14 cellular contexts compared by ENCODE assay signal in the genomic region with DNA sequence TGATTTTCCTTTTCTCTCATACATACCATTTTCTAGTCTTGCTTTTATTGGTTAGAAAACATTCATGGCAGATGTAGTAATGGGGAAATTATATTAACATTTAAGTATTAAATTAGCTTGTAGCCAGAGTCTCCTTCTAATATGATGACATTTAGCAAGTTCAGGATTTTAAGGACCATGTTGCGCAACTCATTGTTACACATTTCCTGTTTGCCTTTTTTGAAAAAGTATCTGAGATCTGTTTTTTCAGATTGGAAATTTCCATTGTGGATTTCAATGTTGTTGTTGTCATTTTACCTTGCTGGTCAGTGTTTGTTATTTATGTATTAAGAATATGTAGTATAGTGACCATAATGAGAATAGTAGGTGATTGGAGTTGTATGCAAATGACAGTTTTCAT. TPM values are rescaled to one million over a fixed set of nuclear protein-coding genes. Genes with fewer than 3 reads are reported as not detected.
DNase-seq lines count a peak whose midpoint lies in the region; ATAC-seq, FAIRE-seq and TF ChIP-seq lines count a peak whose summit lies in the region.
"Had no signal": no experiment of that assay in that cellular context is flagged by ENCODE, and none has a peak within 500 bp of the region (broad histone marks: within the 10 kb centered on the region; RNA-seq: fewer than 3 reads in every experiment).

No MANE protein-coding gene starts in this region.

- TF ChIP-seq CTCF in DND-41 (IDR thresholded peaks at IDR 0.05; ENCODE audit: borderline replicate concordance, extremely low read depth, low read length, poor library complexity, severe bottlenecking) (no peak), brain (conservative IDR thresholded peaks at IDR 0.05) (no peak), HepG2 (CRISPR knock-in tag; IDR thresholded peaks at IDR 0.05) (no peak)

- TF ChIP-seq RAD21 in HepG2 (CRISPR knock-in tag; IDR thresholded peaks at IDR 0.05) = no peak

- TF ChIP-seq EP300 in HepG2 (IDR thresholded peaks at IDR 0.05; ENCODE audit: low read depth in 2 of 2, low read length in 2 of 2) (peak in 1 of 2 experiments; percentile 84; a peak in 2 of 4 replicates), HepG2 (CRISPR knock-in tag; IDR thresholded peaks at IDR 0.05; ENCODE audit: borderline replicate concordance) (no peak)

- no peak for TF ChIP-seq POLR2A in HepG2 (IDR thresholded peaks at IDR 0.05; ENCODE audit: insufficient read depth in 1 of 2, low read depth in 2 of 2, low read length in 2 of 2)

- H2AFZ ChIP-seq in DND-41 (ENCODE audit: low read depth, low read length) (no peak overlapping the region), HepG2 (ENCODE audit: low read length) (no peak overlapping the region)
- H2AFZ ChIP-seq: parathyroid adenoma had no signal

- H3K9me3 ChIP-seq in DND-41 (ENCODE audit: insufficient read depth, low read length, severe bottlenecking) (no peaks in the 10 kb centered on the region), HepG2 (ENCODE audit: low read length) (no peaks in the 10 kb centered on the region)
- H3K9me3 ChIP-seq: lower lobe of right lung had no signal

- ATAC-seq in DND-41 (ENCODE audit: insufficient read depth, low read depth) = no peak
- ATAC-seq in HepG2 = no peak
- no peak for ATAC-seq in HG02642 (IDR thresholded peaks at IDR 0.05; ENCODE audit: poor library complexity, unreplicated experiment)
- no peak for ATAC-seq in GM21528 (IDR thresholded peaks at IDR 0.05; ENCODE audit: low FRiP score, unreplicated experiment)
- ATAC-seq: foreskin keratinocyte, lower lobe of right lung had no signal

- H3K4me3 ChIP-seq in DND-41 (ENCODE audit: low read depth in 1 of 2, low read length in 2 of 2) (no peak overlapping the region), HepG2 (replicated peaks in 1 of 3; ENCODE audit: insufficient read depth in 1 of 3, low read depth in 2 of 3, low read length in 3 of 3) (no peak overlapping the region)
- H3K4me3 ChIP-seq: lower lobe of right lung had no signal

- peaks cover 26% of the 10 kb centered on the region for H3K36me3 Mint-ChIP-seq in brain

- FAIRE-seq in HepG2 (lab: Jason Lieb, UNC) = no peak

- no peak for DNase-seq in DND-41
- peak; percentile 51 for DNase-seq in LHCN-M2 (ENCODE audit: low read depth)
- peak; percentile 51 for DNase-seq in HepG2 (ENCODE audit: low spot score)
- no peak for DNase-seq in mesenteric fat pad (ENCODE audit: low spot score)
- no peak for DNase-seq in ecto neural progenitor cell (ENCODE audit: low spot score)
- DNase-seq: aorta; lower lobe of right lung; stimulated activated CD4-positive, alpha-beta T cell treated with anti-CD3 and anti-CD28 coated beads, Interleukin-4, amount 100 ng/mL, for 1 hour; T1000 had no signal

- POLR2A ChIA-PET in HepG2 (lab: Yijun Ruan, JAX) = no interaction called here

- H3K27ac ChIP-seq in DND-41 (ENCODE audit: low read length) (peak overlapping the region; percentile 29; the same call in 1 of the 2 replicates), HepG2 (ENCODE audit: extremely low read length, insufficient read depth, low read length) (no peak overlapping the region)
- H3K27ac ChIP-seq: foreskin keratinocyte, lower lobe of right lung, parathyroid adenoma had no signal

- peaks cover 64% of the 10 kb centered on the region for H3K4me1 Mint-ChIP-seq in brain

- no peak overlapping the region for H3K9ac ChIP-seq in DND-41 (ENCODE audit: low read depth, low read length)
- H3K9ac ChIP-seq in HepG2 (ENCODE audit: insufficient read depth, low read depth, low read length) = no peak overlapping the region
- H3K9ac ChIP-seq: parathyroid adenoma had no signal

- H3K27ac Mint-ChIP-seq in brain = peak overlapping the region in 3 of 5 experiments; percentile 2 to 51 (median 11)

- intact Hi-C loops in HepG2 (cut with micrococcal nuclease; ENCODE audit: unreplicated experiment) = no loop called here

- H3K4me1 ChIP-seq in DND-41 (ENCODE audit: insufficient read depth, low read length) (peaks cover 35% of the 10 kb centered on the region), HepG2 (ENCODE audit: insufficient read depth, low read length) (peaks cover 33% of the 10 kb centered on the region)
- H3K4me1 ChIP-seq: parathyroid adenoma had no signal

- H3K36me3 ChIP-seq in DND-41 (ENCODE audit: insufficient read depth, low read length) (peaks cover 17% of the 10 kb centered on the region; the same call in 1 of the 2 replicates), HepG2 (replicated peaks in 1 of 2; ENCODE audit: control insufficient read depth in 1 of 2, insufficient read depth in 2 of 2, low read length in 2 of 2) (peaks cover 0 to 14% of the 10 kb centered on the region in 2 experiments; a peak in 3 of 5 replicates)

- H3K79me2 ChIP-seq in DND-41 (ENCODE audit: insufficient read depth, low read length) (peaks cover 24% of the 10 kb centered on the region), HepG2 (ENCODE audit: insufficient read depth, low read length) (no peaks in the 10 kb centered on the region)
- H3K79me2 ChIP-seq: parathyroid adenoma had no signal

- CTCF ChIA-PET in HepG2 (lab: Yijun Ruan, JAX; ENCODE audit: low intra/inter-chr PET ratio, low total read pairs) = no interaction called here

- H3K27me3 Mint-ChIP-seq in brain = no peaks in the 10 kb centered on the region

- 96% methylated on average over 1 of the region's 1 CpG for WGBS in HepG2 (ENCODE audit: low lambda C conversion rate)

- no TSS peak for BruUV-seq in HepG2 (replicated peaks; lab: Mats Ljungman, UMichigan)

- H4K20me1 ChIP-seq in DND-41 (ENCODE audit: insufficient read depth, low read length) (no peaks in the 10 kb centered on the region), HepG2 (ENCODE audit: insufficient read depth, low read length) (no peaks in the 10 kb centered on the region)

- peaks cover 0 to 3% (median 0%) of the 10 kb centered on the region in 5 experiments for H3K9me3 Mint-ChIP-seq in brain

- H3K27me3 ChIP-seq in DND-41 (ENCODE audit: insufficient read depth, low read length, poor library complexity) (no peaks in the 10 kb centered on the region), HepG2 (ENCODE audit: control insufficient read depth in 1 of 2, insufficient read depth in 2 of 2, low read length in 2 of 2) (no peaks in the 10 kb centered on the region)
- H3K27me3 ChIP-seq: foreskin keratinocyte had no signal

- H3K4me2 ChIP-seq in DND-41 (ENCODE audit: insufficient read depth, low read length) (no peak overlapping the region), HepG2 (ENCODE audit: low read depth, low read length) (no peak overlapping the region)

- H3K4me3 Mint-ChIP-seq in brain = no peak overlapping the region

- in situ Hi-C loops in HepG2 (cut with HindIII; ENCODE audit: extremely low pct_ligation_motif_present, low pct_unique_long_range_greater_than_20kb) = no loop called here

TF ChIP-seq in HepG2, 621 proteins besides CTCF, POLR2A, EP300 and RAD21 (continues in another document):
- TF ChIP-seq, protein P1, sequence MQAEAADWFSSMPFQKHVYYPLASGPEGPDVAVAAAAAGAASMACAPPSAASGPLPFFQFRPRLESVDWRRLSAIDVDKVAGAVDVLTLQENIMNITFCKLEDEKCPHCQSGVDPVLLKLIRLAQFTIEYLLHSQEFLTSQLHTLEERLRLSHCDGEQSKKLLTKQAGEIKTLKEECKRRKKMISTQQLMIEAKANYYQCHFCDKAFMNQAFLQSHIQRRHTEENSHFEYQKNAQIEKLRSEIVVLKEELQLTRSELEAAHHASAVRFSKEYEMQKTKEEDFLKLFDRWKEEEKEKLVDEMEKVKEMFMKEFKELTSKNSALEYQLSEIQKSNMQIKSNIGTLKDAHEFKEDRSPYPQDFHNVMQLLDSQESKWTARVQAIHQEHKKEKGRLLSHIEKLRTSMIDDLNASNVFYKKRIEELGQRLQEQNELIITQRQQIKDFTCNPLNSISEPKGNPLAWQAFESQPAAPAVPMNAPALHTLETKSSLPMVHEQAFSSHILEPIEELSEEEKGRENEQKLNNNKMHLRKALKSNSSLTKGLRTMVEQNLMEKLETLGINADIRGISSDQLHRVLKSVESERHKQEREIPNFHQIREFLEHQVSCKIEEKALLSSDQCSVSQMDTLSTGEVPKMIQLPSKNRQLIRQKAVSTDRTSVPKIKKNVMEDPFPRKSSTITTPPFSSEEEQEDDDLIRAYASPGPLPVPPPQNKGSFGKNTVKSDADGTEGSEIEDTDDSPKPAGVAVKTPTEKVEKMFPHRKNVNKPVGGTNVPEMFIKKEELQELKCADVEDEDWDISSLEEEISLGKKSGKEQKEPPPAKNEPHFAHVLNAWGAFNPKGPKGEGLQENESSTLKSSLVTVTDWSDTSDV (CRISPR knock-in tag; IDR thresholded peaks at IDR 0.05) = no peak

RNA-seq across cellular contexts. Expression of a gene that starts 38.7 kb away (rescaled TPM):
- total RNA-seq in LHCN-M2 (2014; rRNA removed) = 16.7 and 17.9 TPM in 2 replicates
- polyA plus RNA-seq in LHCN-M2 (2012) = 4.9 TPM
- polyA plus RNA-seq in brain (ENCODE audit: insufficient read depth, low read depth, low replicate concordance) = 21.7 TPM
- total RNA-seq in HepG2 (2016; rRNA removed; fragmentation: Illumina TruSeq; extraction: Trizol) = 27.7 and 33.6 TPM in 2 replicates
- 16.5 and 18.0 TPM in 2 replicates for total RNA-seq in HepG2 (2016; cell fraction: cytosol; rRNA removed; fragmentation: Illumina TruSeq; extraction: Trizol; ENCODE audit: low read depth)
- total RNA-seq in HepG2 (2016; cell fraction: insoluble cytoplasmic fraction; rRNA removed; fragmentation: Illumina TruSeq; extraction: Trizol) = 27.3 and 33.8 TPM in 2 replicates
- 16.7 and 20.2 TPM in 2 replicates for total RNA-seq in HepG2 (2016; cell fraction: membrane; rRNA removed; fragmentation: Illumina TruSeq; extraction: Trizol)
- total RNA-seq in HepG2 (2016; cell fraction: nucleus; rRNA removed; fragmentation: Illumina TruSeq; extraction: Trizol) = 41.5 and 43.6 TPM in 2 replicates
- polyA plus RNA-seq in HepG2 (2011; rRNA removed) = 8.0 and 9.5 TPM in 2 replicates
- 3.9 and 6.2 TPM in 2 replicates for polyA plus RNA-seq in HepG2 (2011; cell fraction: cytosol; rRNA removed)
- 7.2 and 9.0 TPM in 2 replicates for polyA plus RNA-seq in HepG2 (2011; cell fraction: nucleus; rRNA removed)
- 7.3 and 9.5 TPM in 2 replicates for polyA plus RNA-seq in HepG2 (2012)
- polyA plus RNA-seq in HepG2 (2016; cell fraction: cytosol; fragmentation: Illumina TruSeq; extraction: Trizol; ENCODE audit: low read depth) = 1.5 and 1.6 TPM in 2 replicates
- polyA plus RNA-seq in HepG2 (2016; cell fraction: insoluble cytoplasmic fraction; fragmentation: Illumina TruSeq; extraction: Trizol; ENCODE audit: low read depth) = 17.4 and 17.8 TPM in 2 replicates
- polyA plus RNA-seq in HepG2 (2016; cell fraction: membrane; fragmentation: Illumina TruSeq; extraction: Trizol; ENCODE audit: low read depth) = 3.8 and 5.1 TPM in 2 replicates
- 16.9 and 17.3 TPM in 2 replicates for polyA plus RNA-seq in HepG2 (2016; cell fraction: nucleus; fragmentation: Illumina TruSeq; extraction: Trizol; ENCODE audit: insufficient read depth, low read depth)
- polyA minus RNA-seq in HepG2 (2011; rRNA and poly(A)+ RNA removed; ENCODE audit: low replicate concordance) = 8.4 and 15.1 TPM in 2 replicates
- polyA minus RNA-seq in HepG2 (2011; cell fraction: cytosol; rRNA and poly(A)+ RNA removed) = 15.5 and 16.7 TPM in 2 replicates
- polyA minus RNA-seq in HepG2 (2011; cell fraction: nucleus; rRNA and poly(A)+ RNA removed) = 55.4 and 60.9 TPM in 2 replicates
- 13.2 TPM for total RNA-seq in mesenteric fat pad

Comparison
In these comparisons a context has a peak if more than half of its experiments do, and no peak if none do; other contexts are left out.
1. DNase-seq: peak in LHCN-M2 (single experiment) and HepG2 (single experiment); none in DND-41 (single experiment), mesenteric fat pad (single experiment) and ecto neural progenitor cell (single experiment).